12 cellular contexts compared by ENCODE assay signal in the genomic region with DNA sequence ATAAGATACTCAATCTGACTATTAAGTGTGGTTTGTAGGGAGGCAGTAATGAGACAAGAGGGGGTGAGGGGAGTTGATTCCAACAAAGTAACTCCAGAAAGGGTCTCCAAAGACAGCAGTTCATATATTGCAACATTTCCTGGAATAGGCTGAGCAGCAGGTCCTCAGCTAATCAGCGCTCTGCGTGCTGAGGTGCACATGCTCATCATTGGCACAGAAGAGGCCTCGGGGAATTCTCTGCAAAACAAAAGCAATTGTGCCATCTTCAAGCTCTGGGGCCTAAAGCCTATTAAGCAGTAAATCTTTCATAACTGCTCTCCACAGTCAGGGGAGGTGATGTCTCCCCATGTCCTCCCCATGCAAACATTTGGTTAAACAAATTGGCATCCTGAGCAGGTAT.
DNase-seq lines count a peak whose midpoint lies in the region; ATAC-seq and TF ChIP-seq lines count a peak whose summit lies in the region.
"Had no signal": no experiment of that assay in that cellular context is flagged by ENCODE, and none has a peak within 500 bp of the region (broad histone marks: within the 10 kb centered on the region; RNA-seq: fewer than 3 reads in every experiment).

No MANE protein-coding gene starts in this region.

- H3K9me3 Mint-ChIP-seq in osteocyte (ENCODE audit: unreplicated experiment), result no peaks in the 10 kb centered on the region
- H3K9me3 Mint-ChIP-seq in type B pancreatic cell, result no peaks in the 10 kb centered on the region
- H3K9me3 Mint-ChIP-seq: activated naive CD4-positive, alpha-beta T cell treated with anti-CD3 and anti-CD28 coated beads, Interleukin-2, amount 50 U/mL, for 24 hours had no signal

- H3K4me1 Mint-ChIP-seq in osteocyte (ENCODE audit: unreplicated experiment), result peaks cover 35% of the 10 kb centered on the region
- H3K4me1 Mint-ChIP-seq in type B pancreatic cell (ENCODE audit: unreplicated experiment), result peaks cover 29% of the 10 kb centered on the region
- H3K4me1 Mint-ChIP-seq: activated naive CD4-positive, alpha-beta T cell treated with anti-CD3 and anti-CD28 coated beads, Interleukin-2, amount 50 U/mL, for 24 hours had no signal

- H3K36me3 Mint-ChIP-seq in osteocyte (ENCODE audit: unreplicated experiment) (no peaks in the 10 kb centered on the region), type B pancreatic cell (no peaks in the 10 kb centered on the region)
- H3K36me3 Mint-ChIP-seq: activated naive CD4-positive, alpha-beta T cell treated with anti-CD3 and anti-CD28 coated beads, Interleukin-2, amount 50 U/mL, for 24 hours had no signal

- H3K27me3 Mint-ChIP-seq in osteocyte (ENCODE audit: unreplicated experiment) (no peaks in the 10 kb centered on the region), type B pancreatic cell (peaks cover 36% of the 10 kb centered on the region)

- peak in 2 of 3 experiments; percentile 33 to 68 for DNase-seq in NCI-H1417 (lab: John Stamatoyannopoulos, UW)
- DNase-seq in NCI-H1417 treated with DMSO at 0.1 percent for 48 hours (lab: John Stamatoyannopoulos, UW), result no peak
- DNase-seq in NCI-H2171 (lab: John Stamatoyannopoulos, UW), result peak; percentile 48
- DNase-seq in cardiac fibroblast (ENCODE audit: low read depth in 2 of 2), result peak; percentile 66 to 68
- DNase-seq in osteocyte (ENCODE audit: extremely low spot score, unreplicated experiment), result peak; percentile 4
- DNase-seq in type B pancreatic cell (ENCODE audit: extremely low spot score, unreplicated experiment), result no peak
- no peak for DNase-seq in NCI-H1694 (lab: John Stamatoyannopoulos, UW)
- DNase-seq: COR-L47, erythroblast, spleen had no signal

- H3K4me3 Mint-ChIP-seq in osteocyte (ENCODE audit: unreplicated experiment) (no peak overlapping the region), type B pancreatic cell (no peak overlapping the region)
- H3K4me3 Mint-ChIP-seq: activated naive CD4-positive, alpha-beta T cell treated with anti-CD3 and anti-CD28 coated beads, Interleukin-2, amount 50 U/mL, for 24 hours had no signal

- no peak overlapping the region for H3K27ac Mint-ChIP-seq in osteocyte (ENCODE audit: unreplicated experiment)
- no peak overlapping the region for H3K27ac Mint-ChIP-seq in type B pancreatic cell
- H3K27ac Mint-ChIP-seq: activated naive CD4-positive, alpha-beta T cell treated with anti-CD3 and anti-CD28 coated beads, Interleukin-2, amount 50 U/mL, for 24 hours had no signal

- TF ChIP-seq CTCF in cardiac fibroblast (IDR thresholded peaks at IDR 0.05; ENCODE audit: low read depth, low read length) (no peak), osteocyte (IDR thresholded peaks at IDR 0.05) (no peak), type B pancreatic cell (conservative IDR thresholded peaks at IDR 0.05) (no peak)

- ATAC-seq in HG02870 (IDR thresholded peaks at IDR 0.05; ENCODE audit: unreplicated experiment), result no peak

- no peak overlapping the region for H3K4me3 ChIP-seq in cardiac fibroblast (replicated peaks in 1 of 2; ENCODE audit: low read depth in 2 of 2, low read length in 2 of 2)
- H3K4me3 ChIP-seq: spleen had no signal

Comparison
In these comparisons a context has a peak if more than half of its experiments do, and no peak if none do; other contexts are left out.
1. DNase-seq: peak in NCI-H1417 (2 of 3), NCI-H2171 (single experiment), cardiac fibroblast (2 of 2) and osteocyte (single experiment); none in NCI-H1417 treated with DMSO at 0.1 percent for 48 hours (single experiment), type B pancreatic cell (single experiment) and NCI-H1694 (single experiment).